37 cellular contexts compared by ENCODE assay signal in genomic region chr19:13547102-13547501, GRCh38. TPM values are rescaled to one million over a fixed set of nuclear protein-coding genes. Genes with fewer than 3 reads are reported as not detected.
DNase-seq lines count a peak whose midpoint lies in the region; ATAC-seq, FAIRE-seq and TF ChIP-seq lines count a peak whose summit lies in the region.
"Had no signal": no experiment of that assay in that cellular context is flagged by ENCODE, and none has a peak within 500 bp of the region (broad histone marks: within the 10 kb centered on the region; RNA-seq: fewer than 3 reads in every experiment).

No MANE protein-coding gene starts in this region.

- H3K9me3 Mint-ChIP-seq in astrocyte (ENCODE audit: unreplicated experiment), result no peaks in the 10 kb centered on the region

- CTCF ChIA-PET in HEK293 (lab: Yijun Ruan, JAX), result no interaction called here
- CTCF ChIA-PET in IMR-90 (lab: Yijun Ruan, JAX), result no interaction called here
- CTCF ChIA-PET in K562 (lab: Yijun Ruan, JAX; ENCODE audit: low intra/inter-chr PET ratio), result no interaction called here

- ATAC-seq in IMR-90 (ENCODE audit: low read depth), result no peak
- ATAC-seq in K562, result no peak
- no peak for ATAC-seq in HG02885 (IDR thresholded peaks at IDR 0.05; ENCODE audit: poor library complexity, unreplicated experiment)
- no peak for ATAC-seq in HG02852 (IDR thresholded peaks at IDR 0.05; ENCODE audit: unreplicated experiment)
- ATAC-seq in GM18909 (IDR thresholded peaks at IDR 0.05; ENCODE audit: poor library complexity, unreplicated experiment), result no peak
- ATAC-seq: A549; CD8-positive, alpha-beta T cell had no signal

- peak overlapping the region; percentile 51 for H3K4me3 Mint-ChIP-seq in astrocyte (ENCODE audit: unreplicated experiment)
- H3K4me3 Mint-ChIP-seq: B cell; CD14-positive monocyte; CD4-positive, alpha-beta memory T cell; CD4-positive, alpha-beta T cell; CD4-positive, CD25-positive, alpha-beta regulatory T cell; CD8-positive, alpha-beta memory T cell; CD8-positive, alpha-beta T cell had no signal

- H3K27ac ChIP-seq in HEK293 (ENCODE audit: extremely low read depth, low read depth, low read length) (no peak overlapping the region), IMR-90 (ENCODE audit: insufficient read depth, low read length) (no peak overlapping the region), astrocyte (ENCODE audit: low read depth, low read length) (no peak overlapping the region), K562 (ENCODE audit: extremely low read depth, low read depth, low read length) (no peak overlapping the region)
- H3K27ac ChIP-seq: 22Rv1; A549; BLaER1; BLaER1 treated with 17β-estradiol and CSF1 and Interleukin-3, amounts not matched to agents 10 nM and 100 nM; C4-2B had no signal

- H4K20me1 ChIP-seq in IMR-90 (ENCODE audit: insufficient read depth, low read length), result no peaks in the 10 kb centered on the region; the same call in 1 of the 2 replicates
- no peaks in the 10 kb centered on the region for H4K20me1 ChIP-seq in astrocyte (ENCODE audit: insufficient read depth, low read length)
- no peaks in the 10 kb centered on the region for H4K20me1 ChIP-seq in K562 (replicated peaks; ENCODE audit: control insufficient read depth, insufficient read depth, low read length)
- H4K20me1 ChIP-seq: BLaER1; BLaER1 treated with 17β-estradiol and CSF1 and Interleukin-3, amounts not matched to agents 10 nM and 100 nM had no signal

- no peaks in the 10 kb centered on the region for H3K79me1 ChIP-seq in IMR-90 (ENCODE audit: low read depth in 1 of 2, low read length in 2 of 2)

- no peak overlapping the region for H2BK120ac ChIP-seq in IMR-90 (ENCODE audit: low read depth, low read length)

- H3K18ac ChIP-seq in IMR-90 (ENCODE audit: low read depth, low read length), result no peak overlapping the region

- H3K4me1 ChIP-seq in HEK293 (ENCODE audit: control insufficient read depth, insufficient read depth, low read length) (no peaks in the 10 kb centered on the region), IMR-90 (ENCODE audit: control insufficient read depth, insufficient read depth, low read length) (no peaks in the 10 kb centered on the region), astrocyte (ENCODE audit: insufficient read depth, low read length) (no peaks in the 10 kb centered on the region), K562 (replicated peaks in 1 of 2; ENCODE audit: control insufficient read depth in 2 of 2, insufficient read depth in 2 of 2, low read length in 2 of 2) (no peaks in the 10 kb centered on the region)
- H3K4me1 ChIP-seq: A549; BE2C; BLaER1; BLaER1 treated with 17β-estradiol and CSF1 and Interleukin-3, amounts not matched to agents 10 nM and 100 nM; Caco-2 had no signal

- no peak overlapping the region for H3K27ac Mint-ChIP-seq in astrocyte (ENCODE audit: unreplicated experiment)
- H3K27ac Mint-ChIP-seq: B cell; CD14-positive monocyte; CD4-positive, alpha-beta memory T cell; CD4-positive, alpha-beta T cell; CD4-positive, CD25-positive, alpha-beta regulatory T cell; CD8-positive, alpha-beta memory T cell; CD8-positive, alpha-beta T cell had no signal

- H4K91ac ChIP-seq in IMR-90 (ENCODE audit: insufficient read depth, low read depth, low read length), result no peak overlapping the region

- H2AK9ac ChIP-seq in IMR-90 (replicated peaks; ENCODE audit: low read depth, low read length, poor library complexity), result no peak overlapping the region

- H3K36me3 ChIP-seq in HEK293 (ENCODE audit: control insufficient read depth in 2 of 2, insufficient read depth in 1 of 2, low read length in 2 of 2) (no peaks in the 10 kb centered on the region), IMR-90 (ENCODE audit: control insufficient read depth, insufficient read depth, low read length) (no peaks in the 10 kb centered on the region), astrocyte (ENCODE audit: insufficient read depth, low read length) (no peaks in the 10 kb centered on the region), K562 (ENCODE audit: control insufficient read depth, insufficient read depth, low read length) (no peaks in the 10 kb centered on the region)
- H3K36me3 ChIP-seq: BE2C; BLaER1; BLaER1 treated with 17β-estradiol and CSF1 and Interleukin-3, amounts not matched to agents 10 nM and 100 nM had no signal

- TF ChIP-seq RAD21 in IMR-90 (IDR thresholded peaks at IDR 0.05; ENCODE audit: low read length) (no peak), K562 (CRISPR knock-in tag; conservative IDR thresholded peaks at IDR 0.05 in 1 of 2, IDR thresholded peaks at IDR 0.05 in 1 of 2) (no peak)

- in situ Hi-C loops in IMR-90 (cut with MboI; ENCODE audit: low sequenced_read_pairs) (no loop called here), K562 (cut with MboI) (no loop called here)

- no peaks in the 10 kb centered on the region for H3K36me3 Mint-ChIP-seq in astrocyte (ENCODE audit: low read depth, unreplicated experiment)
- H3K36me3 Mint-ChIP-seq: CD14-positive monocyte; CD4-positive, alpha-beta memory T cell; CD4-positive, CD25-positive, alpha-beta regulatory T cell; CD8-positive, alpha-beta memory T cell; CD8-positive, alpha-beta T cell had no signal

- no peak overlapping the region for H2BK5ac ChIP-seq in IMR-90 (ENCODE audit: low read depth, low read length, poor library complexity, severe bottlenecking)

- POLR2A ChIA-PET in HEK293 (lab: Yijun Ruan, JAX), result no interaction called here
- POLR2A ChIA-PET in IMR-90 (lab: Charles Lee; ENCODE audit: unreplicated experiment), result no interaction called here
- POLR2A ChIA-PET in K562 (lab: Yijun Ruan, JAX), result no interaction called here

- no peak for TF ChIP-seq EP300 in K562 (IDR thresholded peaks at IDR 0.05; ENCODE audit: low read length)

- H3K9me1 ChIP-seq in IMR-90 (ENCODE audit: insufficient read depth, low read length) (no peaks in the 10 kb centered on the region), K562 (ENCODE audit: control insufficient read depth, insufficient read depth, low read length) (no peaks in the 10 kb centered on the region)

- H3K14ac ChIP-seq in IMR-90 (replicated peaks; ENCODE audit: low read depth, low read length), result no peak overlapping the region

- H4K8ac ChIP-seq in IMR-90 (ENCODE audit: low read depth in 2 of 2, low read length in 2 of 2), result no peak overlapping the region

- no peak overlapping the region for H3K4ac ChIP-seq in IMR-90 (ENCODE audit: low read depth, low read length)

- H2AFZ ChIP-seq in IMR-90 (replicated peaks; ENCODE audit: low read length, poor library complexity) (no peak overlapping the region), astrocyte (ENCODE audit: low read depth, low read length) (no peak overlapping the region), K562 (ENCODE audit: low read depth, low read length) (no peak overlapping the region)

- H3K27me3 Mint-ChIP-seq in astrocyte (ENCODE audit: low read depth, unreplicated experiment), result peaks cover 22% of the 10 kb centered on the region

- intact Hi-C loops in IMR-90 (cut with micrococcal nuclease) (no loop called here), K562 (cut with micrococcal nuclease) (no loop called here)

- FAIRE-seq in astrocyte (lab: Jason Lieb, UNC) (no peak), K562 (lab: Jason Lieb, UNC) (no peak), GM12891 (lab: Jason Lieb, UNC) (no peak)
- FAIRE-seq: A204.1, A549, D721Med had no signal

- TF ChIP-seq CTCF in HEK293 (tag by site-specific recombination; IDR thresholded peaks at IDR 0.05), result no peak
- TF ChIP-seq CTCF in IMR-90 (conservative IDR thresholded peaks at IDR 0.05; ENCODE audit: low read depth, low read length), result no peak
- TF ChIP-seq CTCF in astrocyte (IDR thresholded peaks at IDR 0.05; ENCODE audit: insufficient read depth, low read depth, low read length), result no peak
- TF ChIP-seq CTCF in K562 (IDR thresholded peaks at IDR 0.05 in 2 of 3, conservative IDR thresholded peaks at IDR 0.05 in 1 of 3; ENCODE audit: insufficient read depth in 2 of 3, low read depth in 1 of 3, low read length in 3 of 3), result no peak

- H3K9ac ChIP-seq in IMR-90 (ENCODE audit: low read depth, low read length), result no peak overlapping the region
- no peak overlapping the region for H3K9ac ChIP-seq in astrocyte (ENCODE audit: low read length)
- no peak overlapping the region for H3K9ac ChIP-seq in K562 (ENCODE audit: insufficient read depth in 1 of 2, low read depth in 2 of 2, low read length in 2 of 2)
- H3K9ac ChIP-seq: BLaER1; BLaER1 treated with 17β-estradiol and CSF1 and Interleukin-3, amounts not matched to agents 10 nM and 100 nM had no signal

- BruUV-seq in IMR-90 (replicated peaks; lab: Mats Ljungman, UMichigan) (no TSS peak), K562 (replicated peaks; lab: Mats Ljungman, UMichigan) (no TSS peak)

- dilution Hi-C loops in IMR-90 (cut with HindIII; ENCODE audit: low sequenced_read_pairs, unreplicated experiment), result no loop called here

- DNase-seq in IMR-90, result no peak
- no peak for DNase-seq in astrocyte (ENCODE audit: low read depth)
- no peak for DNase-seq in K562 (ENCODE audit: extremely low read depth in 1 of 4, low spot score in 3 of 4)
- no peak for DNase-seq in GM12891 (ENCODE audit: insufficient read length, low spot score)
- DNase-seq: 8988T; ACHN; AML-193; BE2C; C1 segment of cervical spinal cord; Caco-2; Calu3; CD4-positive, alpha-beta memory T cell; CD4-positive, alpha-beta T cell; CD4-positive, CD25-positive, alpha-beta regulatory T cell; CD8-positive, alpha-beta memory T cell; CD8-positive, alpha-beta T cell; COR-L47; DMS 273 treated with DMSO at 0.1 percent for 48 hours; DMS153; DMS53; DMS79; DMS79 treated with DMSO at 0.1 percent for 48 hours; DND-41; EL had no signal

- no peak overlapping the region for H2AK5ac ChIP-seq in IMR-90 (ENCODE audit: low read depth, low read length)

- H3K23ac ChIP-seq in IMR-90 (ENCODE audit: low read depth, low read length), result no peak overlapping the region

- no peak overlapping the region for H3K56ac ChIP-seq in IMR-90 (ENCODE audit: extremely low read depth, insufficient read depth, low read length)

- H2BK20ac ChIP-seq in IMR-90 (ENCODE audit: low read depth, low read length), result no peak overlapping the region

- TF ChIP-seq POLR2A in IMR-90 (IDR thresholded peaks at IDR 0.05; ENCODE audit: low read depth, low read length), result no peak
- TF ChIP-seq POLR2A in K562 (conservative IDR thresholded peaks at IDR 0.05), result no peak
- TF ChIP-seq POLR2A in GM12891 (IDR thresholded peaks at IDR 0.05; ENCODE audit: low read depth, low read length), result no peak

- no peaks in the 10 kb centered on the region for H3K4me1 Mint-ChIP-seq in astrocyte (ENCODE audit: low read depth, unreplicated experiment)
- H3K4me1 Mint-ChIP-seq: B cell; CD14-positive monocyte; CD4-positive, alpha-beta memory T cell; CD4-positive, CD25-positive, alpha-beta regulatory T cell; CD8-positive, alpha-beta memory T cell had no signal

- H3K4me2 ChIP-seq in IMR-90 (ENCODE audit: low read depth, low read length) (no peak overlapping the region), astrocyte (ENCODE audit: low read length) (no peak overlapping the region), K562 (ENCODE audit: insufficient read depth, low read length) (no peak overlapping the region)
- H3K4me2 ChIP-seq: A549; BLaER1; BLaER1 treated with 17β-estradiol and CSF1 and Interleukin-3, amounts not matched to agents 10 nM and 100 nM had no signal

- H2BK15ac ChIP-seq in IMR-90 (ENCODE audit: low read depth, low read length), result no peak overlapping the region

- H3K79me2 ChIP-seq in astrocyte (ENCODE audit: insufficient read depth, low read length) (no peaks in the 10 kb centered on the region), K562 (ENCODE audit: control insufficient read depth, insufficient read depth, low read length) (no peaks in the 10 kb centered on the region)

- H3K27me3 ChIP-seq in IMR-90 (ENCODE audit: control insufficient read depth, insufficient read depth, low read length) (peaks cover 16% of the 10 kb centered on the region), astrocyte (ENCODE audit: insufficient read depth, low read length) (no peaks in the 10 kb centered on the region), K562 (ENCODE audit: control insufficient read depth in 2 of 2, insufficient read depth in 2 of 2, low read length in 2 of 2) (peaks cover 0 to 2% of the 10 kb centered on the region in 2 experiments; a peak in 1 of 5 replicates)
- H3K27me3 ChIP-seq: BE2C; BLaER1; BLaER1 treated with 17β-estradiol and CSF1 and Interleukin-3, amounts not matched to agents 10 nM and 100 nM had no signal

- H4K5ac ChIP-seq in IMR-90 (ENCODE audit: low read depth, low read length), result no peak overlapping the region

- H3K9me3 ChIP-seq in HEK293 (ENCODE audit: control insufficient read depth, insufficient read depth, low read depth, low read length) (no peaks in the 10 kb centered on the region), IMR-90 (ENCODE audit: control insufficient read depth, insufficient read depth, low read length) (no peaks in the 10 kb centered on the region), astrocyte (ENCODE audit: insufficient read depth, low read depth, low read length) (no peaks in the 10 kb centered on the region), K562 (replicated peaks; ENCODE audit: control insufficient read depth, insufficient read depth, low read depth, low read length) (no peaks in the 10 kb centered on the region)
- H3K9me3 ChIP-seq: A549, BE2C, BLaER1, Caco-2 had no signal

- H3K4me3 ChIP-seq in HEK293 (ENCODE audit: low read depth, low read length), result no peak overlapping the region
- H3K4me3 ChIP-seq in IMR-90 (ENCODE audit: insufficient read depth, low read depth, low read length), result no peak overlapping the region
- H3K4me3 ChIP-seq in astrocyte (ENCODE audit: insufficient read depth, low read depth, low read length), result no peak overlapping the region
- H3K4me3 ChIP-seq in K562, result no peak overlapping the region
- H3K4me3 ChIP-seq: A549; BLaER1; BLaER1 treated with 17β-estradiol and CSF1 and Interleukin-3, amounts not matched to agents 10 nM and 100 nM had no signal

RNA-seq across cellular contexts. Expression of gene CACNA1A, which starts 40.8 kb away (rescaled TPM):
- total RNA-seq in IMR-90 (2012; rRNA removed) (5.3 and 5.9 TPM in 2 replicates), astrocyte (7.9 and 9.4 TPM in 2 replicates), K562 (2014; rRNA removed) (0.04 and 0.09 TPM in 2 replicates), K562 (2014; rRNA removed; fragmentation: Illumina TruSeq; extraction: Trizol) (0.15 TPM in 1 of 2 replicates, not detected in the other), K562 (2015; rRNA removed; fragmentation: Illumina TruSeq; extraction: Trizol) (0.18 TPM in 1 of 2 replicates, not detected in the other), K562 (2021) (0.04 TPM in 1 of 2 replicates, not detected in the other)
- polyA plus RNA-seq in IMR-90 (2012; rRNA removed) (13.2 and 15.0 TPM in 2 replicates), K562 (2011; rRNA removed) (0.08 and 0.11 TPM in 2 replicates), K562 (2014; fragmentation: Illumina TruSeq; extraction: Trizol) (0.04 and 0.08 TPM in 2 replicates), K562 (2014; fragmentation: Nextera tagmentation; extraction: Ambion mirVana) (under 1 TPM; 0.08 to 0.20 TPM), K562 (2014; rRNA removed) (0.01 and 0.03 TPM in 2 replicates)
- polyA plus RNA-seq in IMR-90 (2012; cell fraction: cytosol; rRNA removed), result 3.4 and 6.5 TPM in 2 replicates
- 95.7 and 110 TPM in 2 replicates for polyA plus RNA-seq in IMR-90 (2012; cell fraction: nucleus; rRNA removed; ENCODE audit: low replicate concordance)
- 0.74 and 0.95 TPM in 2 replicates for total RNA-seq in K562 (2011; cell fraction: chromatin; rRNA removed; ENCODE audit: low replicate concordance)
- total RNA-seq in K562 (2011; cell fraction: nucleolus; rRNA removed), result 0.13 and 0.17 TPM in 2 replicates
- 0.51 and 1.5 TPM in 2 replicates for total RNA-seq in K562 (2011; cell fraction: nucleoplasm; rRNA removed)
- polyA plus RNA-seq in K562 (2011; cell fraction: cytosol; rRNA removed), result 0.03 and 0.07 TPM in 2 replicates
- 0.08 and 0.40 TPM in 2 replicates for polyA plus RNA-seq in K562 (2011; cell fraction: nucleus; rRNA removed)
- 0.28 and 0.31 TPM in 2 replicates for polyA plus RNA-seq in K562 (2012)
- polyA minus RNA-seq in K562 (2011; rRNA and poly(A)+ RNA removed), result not detected in 2 replicates
- polyA minus RNA-seq in K562 (2011; cell fraction: cytosol; rRNA and poly(A)+ RNA removed), result not detected in 2 replicates
- 0.13 and 0.22 TPM in 2 replicates for polyA minus RNA-seq in K562 (2011; cell fraction: nucleus; rRNA and poly(A)+ RNA removed)
- 0.40 TPM for polyA plus RNA-seq in GM12891 (2012; ENCODE audit: low read depth, missing spikeins)
- total RNA-seq: Caco-2 had no signal
- polyA plus RNA-seq: CD8-positive, alpha-beta memory T cell had no signal
